13 cellular contexts compared by ENCODE assay signal in the genomic region with DNA sequence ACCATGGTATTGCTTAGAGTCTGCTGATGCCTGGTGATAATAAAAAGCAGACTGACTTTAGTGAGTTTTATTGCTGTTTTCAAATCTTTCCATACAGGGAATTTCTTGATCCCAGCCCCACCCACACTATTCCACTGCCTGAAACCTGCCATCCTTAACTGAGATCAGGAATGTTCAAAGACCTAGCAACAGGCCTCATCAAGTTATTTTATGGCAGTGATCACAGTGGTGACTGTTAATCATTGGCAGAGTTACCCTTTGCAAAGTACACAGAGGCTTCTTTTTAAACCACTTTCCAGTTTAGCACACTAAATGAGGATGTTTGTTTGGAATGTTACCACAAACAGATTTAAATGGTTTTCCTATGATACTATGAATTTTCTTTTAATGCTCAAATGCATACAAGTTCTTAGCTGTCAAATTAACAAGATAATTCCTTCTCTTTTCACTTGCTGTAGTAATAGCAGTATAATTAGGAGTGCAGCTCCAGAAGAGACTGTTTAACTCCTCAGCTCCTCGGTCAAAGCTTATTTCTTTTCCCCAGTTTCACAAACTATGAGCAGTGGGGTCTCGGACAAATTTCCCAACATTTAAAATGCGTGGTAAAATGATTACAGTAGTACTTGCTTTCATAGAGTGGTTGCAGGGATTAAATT.
A peak's percentile ranks its signal among the peaks of the same experiment; 100 is the strongest.
DNase-seq lines count a peak whose midpoint lies in the region; ATAC-seq and TF ChIP-seq lines count a peak whose summit lies in the region.
"Had no signal": no experiment of that assay in that cellular context is flagged by ENCODE, and none has a peak within 500 bp of the region (broad histone marks: within the 10 kb centered on the region; RNA-seq: fewer than 3 reads in every experiment).

No MANE protein-coding gene starts in this region.

- H3K4me1 Mint-ChIP-seq in nephron, result peaks cover 19% of the 10 kb centered on the region
- H3K4me1 Mint-ChIP-seq: activated naive CD8-positive, alpha-beta T cell treated with anti-CD3 and anti-CD28 coated beads for 36 hours; naive thymus-derived CD4-positive, alpha-beta T cell had no signal

- in situ Hi-C loops in ACHN (cut with HindIII; ENCODE audit: low pct_ligation_motif_present, low pct_unique_long_range_greater_than_20kb, low sequenced_read_pairs), result no loop called here

- H3K4me3 ChIP-seq in LNCaP clone FGC (ENCODE audit: low read depth, low read length), result no peak overlapping the region
- H3K4me3 ChIP-seq: skin epidermis had no signal

- no peak for TF ChIP-seq CTCF in LNCaP clone FGC (IDR thresholded peaks at IDR 0.05; ENCODE audit: control insufficient read depth, extremely low read depth, insufficient read depth)
- no peak for TF ChIP-seq CTCF in nephron (IDR thresholded peaks at IDR 0.05; ENCODE audit: unreplicated experiment in 3 of 3)
- no peak for TF ChIP-seq CTCF in GM10266 (IDR thresholded peaks at IDR 0.05; ENCODE audit: control insufficient read depth, insufficient read depth, low read depth, missing control alignments)

- DNase-seq in ACHN (peak; percentile 75), LNCaP clone FGC (ENCODE audit: low read depth) (peak; percentile 51), foreskin melanocyte (peak; percentile 37), COLO668 (lab: John Stamatoyannopoulos, UW; ENCODE audit: unreplicated experiment) (no peak), GM10266 (ENCODE audit: extremely low spot score) (no peak), COLO829 (ENCODE audit: low spot score) (no peak)
- DNase-seq: activated CD8-positive, alpha-beta memory T cell treated with anti-CD3 and anti-CD28 coated beads, Interleukin-2, amount 50 U/mL, for 4 hours; activated naive CD8-positive, alpha-beta T cell treated with anti-CD3 and anti-CD28 coated beads for 36 hours; DND-41; naive thymus-derived CD4-positive, alpha-beta T cell had no signal

- H3K27ac Mint-ChIP-seq in nephron, result peak overlapping the region; percentile 92 to 93 (median 93)
- H3K27ac Mint-ChIP-seq: activated naive CD8-positive, alpha-beta T cell treated with anti-CD3 and anti-CD28 coated beads for 36 hours; naive thymus-derived CD4-positive, alpha-beta T cell had no signal

- no peak for ATAC-seq in GM19324 (IDR thresholded peaks at IDR 0.05; ENCODE audit: low FRiP score, unreplicated experiment)
- ATAC-seq: naive thymus-derived CD4-positive, alpha-beta T cell had no signal

- no peaks in the 10 kb centered on the region for H3K27me3 Mint-ChIP-seq in nephron (ENCODE audit: low read depth)
- H3K27me3 Mint-ChIP-seq: activated naive CD8-positive, alpha-beta T cell treated with anti-CD3 and anti-CD28 coated beads for 36 hours had no signal

- H3K36me3 Mint-ChIP-seq in nephron (ENCODE audit: low read depth), result no peaks in the 10 kb centered on the region
- H3K36me3 Mint-ChIP-seq: activated naive CD8-positive, alpha-beta T cell treated with anti-CD3 and anti-CD28 coated beads for 36 hours; naive thymus-derived CD4-positive, alpha-beta T cell had no signal

- peak overlapping the region in 2 of 3 experiments; percentile 24 to 31 for H3K4me3 Mint-ChIP-seq in nephron
- H3K4me3 Mint-ChIP-seq: activated naive CD8-positive, alpha-beta T cell treated with anti-CD3 and anti-CD28 coated beads for 36 hours; naive thymus-derived CD4-positive, alpha-beta T cell had no signal

- peaks cover 2% of the 10 kb centered on the region for H3K9me3 Mint-ChIP-seq in nephron
- H3K9me3 Mint-ChIP-seq: activated naive CD8-positive, alpha-beta T cell treated with anti-CD3 and anti-CD28 coated beads for 36 hours; naive thymus-derived CD4-positive, alpha-beta T cell had no signal

Comparison
In these comparisons a context has a peak if more than half of its experiments do, and no peak if none do; other contexts are left out.
1. DNase-seq: peak in ACHN (single experiment), LNCaP clone FGC (single experiment) and foreskin melanocyte (single experiment); none in COLO668 (single experiment), GM10266 (single experiment) and COLO829 (single experiment).